ENCODE assay signal across 19 cellular contexts in genomic region chr1:5901841-5902240, GRCh38.
DNase-seq lines count a peak whose midpoint lies in the region; ATAC-seq and TF ChIP-seq lines count a peak whose summit lies in the region.
"Had no signal": no experiment of that assay in that cellular context is flagged by ENCODE, and none has a peak within 500 bp of the region (broad histone marks: within the 10 kb centered on the region; RNA-seq: fewer than 3 reads in every experiment).

No MANE protein-coding gene starts in this region.

- no peak overlapping the region for H3K27ac Mint-ChIP-seq in T-helper 2 cell treated with Interferon-gamma antibody and Interleukin-4, amounts not matched to agents 5 μg/mL and 100 μg/mL, for 36 hours

- ATAC-seq in foreskin keratinocyte (no peak), GM21515 (IDR thresholded peaks at IDR 0.05; ENCODE audit: unreplicated experiment) (no peak)
- ATAC-seq: Right ventricle myocardium inferior had no signal

- CTCF ChIA-PET in RWPE1 (lab: Yijun Ruan, JAX) = interaction anchor here (0.5 kb wide), 1 partner anchor 225 kb away, joined by 3 read pairs; no protein-coding TSS in a partner anchor

- H4K20me1 ChIP-seq in osteoblast (ENCODE audit: insufficient read depth, low read length) = peaks cover 2% of the 10 kb centered on the region

- no peak overlapping the region for H3K4me3 Mint-ChIP-seq in T-helper 2 cell treated with Interferon-gamma antibody and Interleukin-4, amounts not matched to agents 5 μg/mL and 100 μg/mL, for 36 hours

- peaks cover 5% of the 10 kb centered on the region for H3K36me3 ChIP-seq in osteoblast (ENCODE audit: insufficient read depth, low read length)
- H3K36me3 ChIP-seq: HAP-1 had no signal

- H2AFZ ChIP-seq in osteoblast (ENCODE audit: low read length) = no peak overlapping the region

- H3K9me3 ChIP-seq in osteoblast (ENCODE audit: low read depth, low read length) = no peaks in the 10 kb centered on the region
- H3K9me3 ChIP-seq: HAP-1, Peyer's patch had no signal

- POLR2A ChIA-PET in RWPE1 (lab: Yijun Ruan, JAX; ENCODE audit: low non-redundant PET) = no interaction called here

- H3K36me3 Mint-ChIP-seq in T-helper 2 cell treated with Interferon-gamma antibody and Interleukin-4, amounts not matched to agents 5 μg/mL and 100 μg/mL, for 36 hours (ENCODE audit: low read depth) = peaks cover 12% of the 10 kb centered on the region

- no peaks in the 10 kb centered on the region for H3K9me3 Mint-ChIP-seq in T-helper 2 cell treated with Interferon-gamma antibody and Interleukin-4, amounts not matched to agents 5 μg/mL and 100 μg/mL, for 36 hours

- H3K27ac ChIP-seq in RWPE1 (peak overlapping the region; percentile 70), foreskin keratinocyte (peak overlapping the region; percentile 42), osteoblast (ENCODE audit: low read depth, low read length) (no peak overlapping the region)
- H3K27ac ChIP-seq: C4-2B, Peyer's patch had no signal

- TF ChIP-seq CTCF in RWPE1 (conservative IDR thresholded peaks at IDR 0.05; ENCODE audit: low read depth) = no peak
- no peak for TF ChIP-seq CTCF in foreskin keratinocyte (conservative IDR thresholded peaks at IDR 0.05)
- no peak for TF ChIP-seq CTCF in osteoblast (IDR thresholded peaks at IDR 0.05; ENCODE audit: extremely low read depth, low read depth, low read length)

- DNase-seq in activated effector memory CD4-positive, alpha-beta T cell treated with anti-CD3 and anti-CD28 coated beads, Interleukin-2, amount 50 U/mL, for 16 hours = peak; percentile 33
- DNase-seq in activated effector memory CD4-positive, alpha-beta T cell treated with Interleukin-2 at 50 U/mL for 16 hours = no peak
- DNase-seq in RWPE1 (ENCODE audit: low spot score) = no peak
- no peak for DNase-seq in foreskin keratinocyte
- DNase-seq in osteoblast (ENCODE audit: insufficient read length, low spot score, missing footprints) = peak; percentile 38
- no peak for DNase-seq in T-helper 2 cell treated with Interferon-gamma antibody and Interleukin-4, amounts not matched to agents 5 μg/mL and 100 μg/mL, for 36 hours (ENCODE audit: low spot score)
- DNase-seq in NCI-H1105 treated with DMSO at 0.1 percent for 48 hours (lab: John Stamatoyannopoulos, UW) = no peak
- DNase-seq: 8988T, GDM1, NCI-H1092 treated with DMSO at 0.1 percent for 48 hours, NCI-H2029 treated with DMSO at 0.1 percent for 48 hours, NCI-H226, NCI-H510A treated with DMSO at 0.1 percent for 48 hours, NCI-H748 treated with DMSO at 0.1 percent for 48 hours had no signal

- H3K27me3 ChIP-seq in foreskin keratinocyte (no peaks in the 10 kb centered on the region), osteoblast (ENCODE audit: insufficient read depth, low read length) (no peaks in the 10 kb centered on the region)
- H3K27me3 ChIP-seq: Peyer's patch had no signal

- peaks cover 4% of the 10 kb centered on the region for H3K4me1 Mint-ChIP-seq in T-helper 2 cell treated with Interferon-gamma antibody and Interleukin-4, amounts not matched to agents 5 μg/mL and 100 μg/mL, for 36 hours (ENCODE audit: low read depth)

- H3K4me1 ChIP-seq in foreskin keratinocyte = no peaks in the 10 kb centered on the region
- no peaks in the 10 kb centered on the region for H3K4me1 ChIP-seq in osteoblast (ENCODE audit: insufficient read depth, low read length)
- H3K4me1 ChIP-seq: Peyer's patch had no signal

- no peaks in the 10 kb centered on the region for H3K27me3 Mint-ChIP-seq in T-helper 2 cell treated with Interferon-gamma antibody and Interleukin-4, amounts not matched to agents 5 μg/mL and 100 μg/mL, for 36 hours (ENCODE audit: low read depth)

- no peak overlapping the region for H3K4me3 ChIP-seq in osteoblast (ENCODE audit: insufficient read depth, low read length)
- H3K4me3 ChIP-seq: HAP-1, Peyer's patch had no signal

- no peaks in the 10 kb centered on the region for H3K79me2 ChIP-seq in osteoblast (ENCODE audit: insufficient read depth, low read length)

- H3K4me2 ChIP-seq in osteoblast (ENCODE audit: insufficient read depth, low read length) = no peak overlapping the region

Comparison
In these comparisons a context has a peak if more than half of its experiments do, and no peak if none do; other contexts are left out.
1. DNase-seq: peak in activated effector memory CD4-positive, alpha-beta T cell treated with anti-CD3 and anti-CD28 coated beads, Interleukin-2, amount 50 U/mL, for 16 hours (single experiment) and osteoblast (single experiment); none in activated effector memory CD4-positive, alpha-beta T cell treated with Interleukin-2 at 50 U/mL for 16 hours (single experiment), RWPE1 (single experiment), foreskin keratinocyte (0 of 2), T-helper 2 cell treated with Interferon-gamma antibody and Interleukin-4, amounts not matched to agents 5 μg/mL and 100 μg/mL, for 36 hours (single experiment) and NCI-H1105 treated with DMSO at 0.1 percent for 48 hours (single experiment).